In the genomic region with DNA sequence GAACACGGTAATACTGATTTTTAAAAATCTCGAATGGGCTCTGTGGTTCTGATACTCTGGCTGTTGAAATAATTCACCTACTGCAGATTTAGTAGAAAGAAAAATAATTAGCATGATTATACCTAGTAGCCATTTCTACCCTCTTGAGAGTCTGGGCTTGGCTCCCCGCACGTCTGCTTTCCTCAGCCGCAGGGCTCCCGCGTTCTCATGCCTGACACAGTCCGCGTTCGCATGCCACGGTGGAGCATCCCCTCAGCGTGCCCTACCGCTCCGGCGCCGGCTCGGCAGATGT, we compare ENCODE assay signal across 8 cellular contexts. TPM values are rescaled to one million over a fixed set of nuclear protein-coding genes. Genes with fewer than 3 reads are reported as not detected.
DNase-seq lines count a peak whose midpoint lies in the region; ATAC-seq and TF ChIP-seq lines count a peak whose summit lies in the region.

No MANE protein-coding gene starts in this region.

- peaks cover 6% of the 10 kb centered on the region for H3F3A ChIP-seq in neural cell (ENCODE audit: insufficient read depth, low read length, poor library complexity, severe bottlenecking)

- TF ChIP-seq CTCF in CD14-positive monocyte (IDR thresholded peaks at IDR 0.05) (no peak), NB4 (IDR thresholded peaks at IDR 0.05; ENCODE audit: low read depth, low read length) (no peak), neural cell (IDR thresholded peaks at IDR 0.05; ENCODE audit: poor library complexity, severe bottlenecking) (no peak)

- peaks cover 18% of the 10 kb centered on the region for H4K20me1 ChIP-seq in neural cell (ENCODE audit: insufficient read depth)

- TF ChIP-seq EP300 in neural cell (conservative IDR thresholded peaks at IDR 0.05; ENCODE audit: poor library complexity, severe bottlenecking): no peak

- no peak for ATAC-seq in HG03565 (IDR thresholded peaks at IDR 0.05; ENCODE audit: unreplicated experiment)

- peak; percentile 52 for TF ChIP-seq RAD21 in neural cell (conservative IDR thresholded peaks at IDR 0.05)

- peaks cover 0 to 2% (median 2%) of the 10 kb centered on the region in 3 donors for H3K27me3 Mint-ChIP-seq in CD14-positive monocyte (ENCODE audit: low read depth in 3 of 3)

- H3K4me1 Mint-ChIP-seq in CD14-positive monocyte: peaks cover 35% of the 10 kb centered on the region

- peak overlapping the region; percentile 48 for H2AFZ ChIP-seq in neural cell (ENCODE audit: low read depth, low read length)

- H3K4me2 ChIP-seq in neural cell (ENCODE audit: low read length): peak overlapping the region; percentile 95

- peak overlapping the region; percentile 99 for H3K27ac ChIP-seq in ectodermal cell (ENCODE audit: insufficient read depth, low read depth, low read length, poor library complexity, severe bottlenecking)
- H3K27ac ChIP-seq in neural cell (ENCODE audit: low read length): peak overlapping the region; percentile 99

- H3K27ac Mint-ChIP-seq in CD14-positive monocyte: peak overlapping the region; percentile 99 to 100 (median 99)

- intact Hi-C loops in CD14-positive monocyte (cut with micrococcal nuclease): loop anchor here (2.0 to 10.0 kb wide), 5 partner anchors 34 to 1178 kb away; a partner anchor contains a TSS

- H3K27me3 ChIP-seq in ectodermal cell (ENCODE audit: control insufficient read depth, insufficient read depth, low read length, poor library complexity, severe bottlenecking) (no peaks in the 10 kb centered on the region), neural cell (ENCODE audit: insufficient read depth, low read depth, low read length) (no peaks in the 10 kb centered on the region)

- H3K4me3 ChIP-seq in NB4 (ENCODE audit: low read depth, low read length) (peak overlapping the region; percentile 74), ectodermal cell (ENCODE audit: insufficient read depth, low read depth, low read length) (peak overlapping the region; percentile 88), neural cell (ENCODE audit: low read length) (peak overlapping the region; percentile 87)

- peak overlapping the region; percentile 99 for H3K9ac ChIP-seq in neural cell (ENCODE audit: low read length)

- peaks cover 37% of the 10 kb centered on the region for H3K79me2 ChIP-seq in neural cell (replicated peaks; ENCODE audit: insufficient read depth, low read length)

- TF ChIP-seq POLR2A in NB4 (IDR thresholded peaks at IDR 0.05; ENCODE audit: extremely low read depth, insufficient read length): no peak

- no peaks in the 10 kb centered on the region for H3K9me2 ChIP-seq in neural cell (ENCODE audit: insufficient read depth, low read length)

- peaks cover 0 to 4% (median 0%) of the 10 kb centered on the region in 7 donors for H3K9me3 Mint-ChIP-seq in CD14-positive monocyte

- no peaks in the 10 kb centered on the region for H3K4me1 ChIP-seq in ectodermal cell (ENCODE audit: control insufficient read depth, insufficient read depth, low read length)

- 0% methylated on average over 16 to 17 of the region's 17 CpGs for WGBS in ectodermal cell, 2 experiments

- H3K36me3 ChIP-seq in ectodermal cell (ENCODE audit: control insufficient read depth, insufficient read depth, low read length) (no peaks in the 10 kb centered on the region), neural cell (ENCODE audit: insufficient read depth, low read length) (no peaks in the 10 kb centered on the region)

- DNase-seq in CD14-positive monocyte (ENCODE audit: low spot score) (no peak), NB4 (ENCODE audit: low read depth) (no peak), AG08395 (ENCODE audit: low spot score) (no peak), H4 (ENCODE audit: low spot score) (no peak)
- no peak for DNase-seq in activated CD4-positive, alpha-beta T cell treated with anti-CD3 and anti-CD28 coated beads, Interleukin-2, amount 50 U/mL, for 48 hours

- H3K9me3 ChIP-seq in ectodermal cell (ENCODE audit: control insufficient read depth, low read length) (no peaks in the 10 kb centered on the region), neural cell (ENCODE audit: low read length) (no peaks in the 10 kb centered on the region)

- H3K4me3 Mint-ChIP-seq in CD14-positive monocyte: peak overlapping the region; percentile 89 to 96

- peaks cover 4 to 5% of the 10 kb centered on the region in 2 donors for H3K36me3 Mint-ChIP-seq in CD14-positive monocyte

TF ChIP-seq in neural cell, 6 proteins besides CTCF, POLR2A, EP300 and RAD21:
- TF ChIP-seq MXI1 (conservative IDR thresholded peaks at IDR 0.05; ENCODE audit: poor library complexity, severe bottlenecking) (peak; percentile 94), SMC3 (conservative IDR thresholded peaks at IDR 0.05; ENCODE audit: poor library complexity) (peak; percentile 55), TAF1 (IDR thresholded peaks at IDR 0.05; ENCODE audit: low read depth) (no peak)

RNA-seq across cellular contexts. Expression of a gene that starts 0.9 kb away (rescaled TPM):
- polyA plus RNA-seq in CD14-positive monocyte (10 to 100 TPM; 23.2 to 43.7 TPM), neural cell (122 and 149 TPM in 2 replicates)
- 148 TPM for polyA plus RNA-seq in ectodermal cell (2013, experiment 1 of 4)
- 147 TPM for polyA plus RNA-seq in ectodermal cell (2013, experiment 2 of 4)
- 119 TPM for polyA plus RNA-seq in ectodermal cell (2013, experiment 3 of 4)
- 120 TPM for polyA plus RNA-seq in ectodermal cell (2013, experiment 4 of 4)
- polyA minus RNA-seq in neural cell: 188 and 209 TPM in 2 replicates
- 31.6 and 39.4 TPM in 2 replicates for total RNA-seq in H4 (2014; rRNA removed; shearing (Covaris generic))
